Comparison of ENCODE assay signal across 8 cellular contexts in genomic region chr3:10026084-10026890, GRCh38. TPM values are rescaled to one million over a fixed set of nuclear protein-coding genes. Genes with fewer than 3 reads are reported as not detected.
DNase-seq lines count a peak whose midpoint lies in the region; ATAC-seq and TF ChIP-seq lines count a peak whose summit lies in the region.

Gene FANCD2 (plus strand): TSS chr3:10026437. CDS start chr3:10028658, 2,221 bp downstream.

- intact Hi-C loops in activated CD4-positive, alpha-beta T cell treated with anti-CD3 and anti-CD28 coated beads for 36 hours (cut with DNase I, micrococcal nuclease), result loop anchor here (1.0 to 5.0 kb wide), 16 partner anchors 15 to 630 kb away; partner anchors contain the start of genes ARPC4 (in 1 of the 2), BRK1 (in 1 of the 2), BRPF1 (in 1 of the 2) and CRELD1 (in 1 of the 2)

- peaks cover 29% of the 10 kb centered on the region for H3K36me3 Mint-ChIP-seq in activated CD4-positive, alpha-beta T cell treated with anti-CD3 and anti-CD28 coated beads for 36 hours (ENCODE audit: low read depth)

- peak; percentile 95 for ATAC-seq in GM19023 (IDR thresholded peaks at IDR 0.05; ENCODE audit: unreplicated experiment)
- peak; percentile 93 for ATAC-seq in HG03175 (IDR thresholded peaks at IDR 0.05; ENCODE audit: unreplicated experiment)
- peak; percentile 91 for ATAC-seq in activated CD4-positive, alpha-beta T cell treated with anti-CD3 and anti-CD28 coated beads for 36 hours

- no peak for TF ChIP-seq CTCF in choroid plexus epithelial cell (conservative IDR thresholded peaks at IDR 0.05; ENCODE audit: low read depth, low read length)

- peak within 1 kb of the TSS; percentile 99 for H3K27ac Mint-ChIP-seq in activated CD4-positive, alpha-beta T cell treated with anti-CD3 and anti-CD28 coated beads for 36 hours

- no peaks in the 10 kb centered on the region for H3K9me3 Mint-ChIP-seq in activated CD4-positive, alpha-beta T cell treated with anti-CD3 and anti-CD28 coated beads for 36 hours (ENCODE audit: low read depth)

- no peaks in the 10 kb centered on the region for H3K27me3 Mint-ChIP-seq in activated CD4-positive, alpha-beta T cell treated with anti-CD3 and anti-CD28 coated beads for 36 hours

- H3K4me3 Mint-ChIP-seq in activated CD4-positive, alpha-beta T cell treated with anti-CD3 and anti-CD28 coated beads for 36 hours, result peak within 1 kb of the TSS; percentile 95

- H3K4me3 ChIP-seq in choroid plexus epithelial cell (ENCODE audit: low read depth, low read length), result peak within 1 kb of the TSS; percentile 86

- H3K4me1 Mint-ChIP-seq in activated CD4-positive, alpha-beta T cell treated with anti-CD3 and anti-CD28 coated beads for 36 hours, result peaks cover 25% of the 10 kb centered on the region

- CTCF ChIA-PET in activated CD4-positive, alpha-beta T cell treated with anti-CD3 and anti-CD28 coated beads for 36 hours (lab: Charles Lee), result interaction anchor here (0.6 to 0.8 kb wide), 4 partner anchors 47 to 1517 kb away, joined by 3 read pairs; no protein-coding TSS in a partner anchor

- DNase-seq in AG20443 (ENCODE audit: low spot score) (peak; percentile 94), NCI-H510A treated with DMSO at 0.1 percent for 48 hours (lab: John Stamatoyannopoulos, UW) (peak; percentile 61), choroid plexus epithelial cell (ENCODE audit: low read depth) (peak; percentile 88), kidney tubule cell (ENCODE audit: low spot score) (peak; percentile 84)
- DNase-seq in activated CD4-positive, alpha-beta T cell treated with anti-CD3 and anti-CD28 coated beads for 36 hours, result peak; percentile 95
- peak; percentile 72 to 84 for DNase-seq in stimulated activated CD4-positive, alpha-beta T cell treated with anti-CD3 and anti-CD28 coated beads, Interleukin-1b, Interleukin-23, amount 100 ng/mL, for 1 hour (ENCODE audit: low read depth in 2 of 2)

- POLR2A ChIA-PET in activated CD4-positive, alpha-beta T cell treated with anti-CD3 and anti-CD28 coated beads for 36 hours (lab: Charles Lee), result interaction anchor here (0.6 to 0.8 kb wide), 3 partner anchors 10 to 40 kb away, joined by 3 to 8 read pairs (median 4); partner anchors contain the start of gene EMC3

RNA-seq across cellular contexts. Expression of gene FANCD2, which starts in this region (rescaled TPM):
- 10 to 100 TPM; 86.4 to 87.7 TPM for total RNA-seq in activated CD4-positive, alpha-beta T cell treated with anti-CD3 and anti-CD28 coated beads for 36 hours

Comparison
In these comparisons a context has a peak if more than half of its experiments do, and no peak if none do; other contexts are left out.
1. Peak in every context shown above with its lines: DNase-seq, ATAC-seq and H3K4me3 ChIP-seq.